ENCODE assay signal across 8 cellular contexts in the genomic region with DNA sequence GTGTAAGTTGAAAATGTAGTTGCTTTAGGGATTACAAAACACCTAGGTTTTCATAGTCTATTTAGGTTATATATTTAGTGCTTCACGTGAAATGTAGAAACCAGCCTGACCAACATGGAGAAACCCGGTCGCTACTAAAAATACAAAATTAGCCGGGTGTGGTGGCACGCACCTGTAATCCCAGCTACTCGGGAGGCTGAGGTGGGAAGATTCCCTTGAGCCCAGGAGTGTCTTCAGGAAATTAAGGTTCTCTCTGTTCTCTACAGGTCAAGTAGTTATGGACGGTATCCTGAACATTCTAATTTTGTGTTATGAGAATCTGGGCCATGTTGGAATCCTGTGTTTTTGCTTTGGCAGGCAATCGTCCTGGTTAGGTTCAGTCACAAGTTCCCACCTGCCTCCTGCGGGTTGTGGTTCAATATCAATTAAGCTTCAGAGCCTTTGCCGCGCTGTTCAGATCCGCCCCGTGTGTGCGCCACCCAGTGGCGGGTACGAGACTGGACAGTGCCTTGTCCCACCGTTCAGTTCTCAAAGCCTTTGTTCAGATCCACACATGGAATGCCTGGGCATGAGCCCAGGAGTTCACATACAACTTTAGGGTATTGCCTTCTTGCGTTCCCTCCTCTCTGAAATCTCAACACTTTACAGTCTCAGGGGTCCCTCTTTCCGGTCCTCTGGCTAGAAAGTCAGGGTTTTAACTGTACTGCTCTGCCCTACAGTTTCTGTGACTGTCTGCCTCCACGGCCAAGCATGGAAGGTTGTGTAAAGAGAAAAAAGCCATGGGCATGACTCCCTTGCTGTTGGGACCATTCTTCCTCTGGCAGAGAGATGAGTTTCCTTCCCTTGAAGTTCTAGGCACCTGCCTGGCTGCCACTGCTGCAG. TPM values are rescaled to one million over a fixed set of nuclear protein-coding genes. Genes with fewer than 3 reads are reported as not detected.
DNase-seq lines count a peak whose midpoint lies in the region; ATAC-seq lines count a peak whose summit lies in the region.

No MANE protein-coding gene starts in this region.

- H3K9me3 Mint-ChIP-seq in central memory CD8-positive, alpha-beta T cell, result no peaks in the 10 kb centered on the region

- H3K4me1 Mint-ChIP-seq in central memory CD8-positive, alpha-beta T cell, result no peaks in the 10 kb centered on the region

- intact Hi-C loops in left colon (cut with DNase I, micrococcal nuclease), result loop anchor here in 1 of 2 donors (5.0 to 10.0 kb wide), 2 partner anchors 125 to 292 kb away; no protein-coding TSS in a partner anchor

- H3K27ac Mint-ChIP-seq in central memory CD8-positive, alpha-beta T cell (ENCODE audit: low read depth), result no peak overlapping the region

- peaks cover 23% of the 10 kb centered on the region for H3K27me3 Mint-ChIP-seq in central memory CD8-positive, alpha-beta T cell

- DNase-seq in G401 (ENCODE audit: low spot score) (peak; percentile 56), NCI-H345 (lab: John Stamatoyannopoulos, UW) (peak; percentile 79), left colon (peak; percentile 38 to 77)
- DNase-seq in activated CD4-positive, CD25-positive, alpha-beta regulatory T cell treated with anti-CD3 and anti-CD28 coated beads, Interleukin-2, amount 50 U/mL, for 72 hours, result peak; percentile 72
- DNase-seq in central memory CD8-positive, alpha-beta T cell (ENCODE audit: low spot score in 2 of 2), result peak; percentile 46 to 56
- peak; percentile 54 for DNase-seq in stimulated activated CD4-positive, alpha-beta T cell treated with anti-CD3 and anti-CD28 coated beads, Interleukin-2, amount 100 ng/mL, for 4 hours (ENCODE audit: low read depth)

- H3K36me3 Mint-ChIP-seq in central memory CD8-positive, alpha-beta T cell (ENCODE audit: insufficient read depth), result no peaks in the 10 kb centered on the region

- no peak overlapping the region for H3K4me3 Mint-ChIP-seq in central memory CD8-positive, alpha-beta T cell

- in situ Hi-C loops in G401 (cut with HindIII; ENCODE audit: low sequenced_read_pairs), result no loop called here

- peak; percentile 64 for ATAC-seq in HG02885 (IDR thresholded peaks at IDR 0.05; ENCODE audit: poor library complexity, unreplicated experiment)
- peak; percentile 95 for ATAC-seq in central memory CD8-positive, alpha-beta T cell (replicated peaks; ENCODE audit: extremely low read depth, poor library complexity, severe bottlenecking)
- ATAC-seq in left colon, result peak; percentile 95
- ATAC-seq in HG03571 (IDR thresholded peaks at IDR 0.05; ENCODE audit: unreplicated experiment), result no peak

RNA-seq across cellular contexts. Expression of a gene that starts 41.7 kb away (rescaled TPM):
- total RNA-seq in G401 (2014; rRNA removed; shearing (Covaris generic)), result 22.8 and 27.8 TPM in 2 replicates
- 1 to 10 TPM; 9.1 to 9.4 TPM for total RNA-seq in left colon
